8 cellular contexts compared by ENCODE assay signal in genomic region chr2:42859006-42859552, GRCh38.
A peak's percentile ranks its signal among the peaks of the same experiment; 100 is the strongest.
DNase-seq lines count a peak whose midpoint lies in the region; ATAC-seq, FAIRE-seq and TF ChIP-seq lines count a peak whose summit lies in the region.

No MANE protein-coding gene starts in this region.

- H3K27me3 ChIP-seq in ACC112 (ENCODE audit: insufficient read depth, low read length): no peaks in the 10 kb centered on the region
- H3K27me3 ChIP-seq in bronchial epithelial cell (ENCODE audit: control insufficient read depth, insufficient read depth, low read length): no peaks in the 10 kb centered on the region

- H2AFZ ChIP-seq in ACC112 (ENCODE audit: low read length, unreplicated experiment): no peak overlapping the region

- H3K4me1 ChIP-seq in ACC112 (ENCODE audit: control insufficient read depth, insufficient read depth, low read length, unreplicated experiment): peaks cover 15% of the 10 kb centered on the region

- no peak for FAIRE-seq in bronchial epithelial cell (lab: Jason Lieb, UNC)

- H3K79me2 ChIP-seq in ACC112 (ENCODE audit: control insufficient read depth, insufficient read depth, low read length, unreplicated experiment): no peaks in the 10 kb centered on the region

- H3K4me3 ChIP-seq in ACC112 (ENCODE audit: low read depth, low read length): no peak overlapping the region
- H3K4me3 ChIP-seq in bronchial epithelial cell (ENCODE audit: low read depth, low read length): no peak overlapping the region

- no peak for ATAC-seq in HG02938 (IDR thresholded peaks at IDR 0.05; ENCODE audit: unreplicated experiment)

- TF ChIP-seq CTCF in GM12872 (IDR thresholded peaks at IDR 0.05; ENCODE audit: insufficient read depth, low read depth, low read length) (peak; percentile 86), VCaP (conservative IDR thresholded peaks at IDR 0.05) (peak; percentile 94), bronchial epithelial cell (IDR thresholded peaks at IDR 0.05; ENCODE audit: insufficient read depth, low read length, severe bottlenecking) (peak; percentile 75)

- H3K36me3 ChIP-seq in ACC112 (ENCODE audit: insufficient read depth, low read length): no peaks in the 10 kb centered on the region
- no peaks in the 10 kb centered on the region for H3K36me3 ChIP-seq in bronchial epithelial cell (ENCODE audit: control insufficient read depth, insufficient read depth, low read length)

- 0 out of 2 replicates have a peak overlapping the region, but pooled peaks have one; percentile 31 for H3K27ac ChIP-seq in ACC112 (ENCODE audit: low read depth, low read length)
- H3K27ac ChIP-seq in VCaP: no peak overlapping the region

- peak; percentile 23 for DNase-seq in NCI-H2107 (lab: John Stamatoyannopoulos, UW)
- DNase-seq in bronchial epithelial cell (ENCODE audit: low read depth): peak; percentile 67
- peak; percentile 60 for DNase-seq in medulla oblongata (ENCODE audit: extremely low spot score)
- DNase-seq in stimulated activated CD8-positive, alpha-beta memory T cell treated with anti-CD3 and anti-CD28 coated beads, Interleukin-4, amount 100 ng/mL, for 48 hours: peak; percentile 90

Comparison
In these comparisons a context has a peak if more than half of its experiments do, and no peak if none do; other contexts are left out.
1. DNase-seq: peak in every context shown above with its lines; median percentile 90 in stimulated activated CD8-positive, alpha-beta memory T cell treated with anti-CD3 and anti-CD28 coated beads, Interleukin-4, amount 100 ng/mL, for 48 hours; 67 in bronchial epithelial cell; 60 in medulla oblongata; 23 in NCI-H2107.